16 cellular contexts compared by ENCODE assay signal in genomic region chr3:61315874-61316273, GRCh38.
DNase-seq lines count a peak whose midpoint lies in the region; FAIRE-seq and TF ChIP-seq lines count a peak whose summit lies in the region.
"Had no signal": no experiment of that assay in that cellular context is flagged by ENCODE, and none has a peak within 500 bp of the region (broad histone marks: within the 10 kb centered on the region; RNA-seq: fewer than 3 reads in every experiment).

No MANE protein-coding gene starts in this region.

- no peak overlapping the region for H2BK5ac ChIP-seq in H1 (ENCODE audit: low read depth, low read length)

- H4K5ac ChIP-seq in H1 (ENCODE audit: insufficient read length, low read depth, low read length): no peak overlapping the region

- H3K27ac Mint-ChIP-seq in mesothelial cell of epicardium (no peak overlapping the region), chondrocyte (ENCODE audit: unreplicated experiment) (no peak overlapping the region)
- H3K27ac Mint-ChIP-seq: activated B cell treated with CpG ODN at 0.5 μM for 24 hours, nephron had no signal

- no peak overlapping the region for H2BK15ac ChIP-seq in H1 (ENCODE audit: low read length)

- WGBS in H1 (ENCODE audit: extremely low coverage in 1 of 2, insufficient coverage in 1 of 2, insufficient read length in 1 of 2, insufficient replicate concordance in 2 of 2, low coverage in 1 of 2, low lambda C conversion rate in 2 of 2, missing lambda C conversion rate in 1 of 2), 2 experiments: 75% methylated on average over 3 of the region's 3 CpGs; no CpG with 5 or more reads in 1 of the 2 experiments

- no peak for TF ChIP-seq EP300 in H1 (IDR thresholded peaks at IDR 0.05; ENCODE audit: borderline replicate concordance in 1 of 2, low read depth in 2 of 2, low read length in 2 of 2)

- H3K9ac ChIP-seq in H1 (replicated peaks in 1 of 4; ENCODE audit: extremely low read depth in 1 of 4, low read depth in 3 of 4, low read length in 3 of 4): no peak overlapping the region

- POLR2A ChIA-PET in H1 (lab: Charles Lee; ENCODE audit: partially characterized antibody): interaction anchor here (0.9 kb wide), 1 partner anchor 12 kb away, joined by 3 read pairs; no protein-coding TSS in a partner anchor

- peak; percentile 20 for DNase-seq in COLO829 (ENCODE audit: low spot score)
- DNase-seq in MG63: peak; percentile 5
- DNase-seq in H1 (ENCODE audit: low read depth in 1 of 2, low spot score in 2 of 2): no peak
- peak; percentile 33 to 48 for DNase-seq in mesothelial cell of epicardium (ENCODE audit: low spot score in 2 of 2, unreplicated experiment in 2 of 2)
- DNase-seq in SK-N-DZ (ENCODE audit: low spot score): no peak
- no peak for DNase-seq in stimulated activated CD4-positive, alpha-beta T cell treated with anti-CD3 and anti-CD28 coated beads, Interleukin-2, amount 100 ng/mL, for 48 hours
- DNase-seq in NCI-H510A (lab: John Stamatoyannopoulos, UW): no peak
- DNase-seq in chondrocyte (ENCODE audit: low spot score): no peak
- DNase-seq: activated B cell treated with CpG ODN at 0.5 μM for 24 hours, C1 segment of cervical spinal cord, caudate nucleus, MM.1S, RPMI8226 had no signal

- TF ChIP-seq POLR2A in H1 (IDR thresholded peaks at IDR 0.05; ENCODE audit: control extremely low read depth in 1 of 2, low read depth in 2 of 2, low read length in 2 of 2): no peak

- no peaks in the 10 kb centered on the region for H3K79me2 ChIP-seq in H1 (ENCODE audit: control insufficient read depth in 1 of 2, insufficient read depth in 2 of 2, low read length in 2 of 2)

- H3K9me3 ChIP-seq in MG63: no peaks in the 10 kb centered on the region
- no peaks in the 10 kb centered on the region for H3K9me3 ChIP-seq in H1 (ENCODE audit: insufficient read depth in 2 of 2, low read depth in 1 of 2, low read length in 1 of 2)
- H3K9me3 ChIP-seq: esophagus muscularis mucosa had no signal

- H3K4me3 Mint-ChIP-seq in mesothelial cell of epicardium (no peak overlapping the region), chondrocyte (ENCODE audit: unreplicated experiment) (no peak overlapping the region)
- H3K4me3 Mint-ChIP-seq: activated B cell treated with CpG ODN at 0.5 μM for 24 hours, nephron had no signal

- H3K23ac ChIP-seq in H1 (ENCODE audit: insufficient read length): no peak overlapping the region

- no peaks in the 10 kb centered on the region for H3K4me1 ChIP-seq in H1 (replicated peaks in 1 of 4; ENCODE audit: control insufficient read depth in 3 of 4, insufficient read depth in 4 of 4, low read length in 3 of 4)
- H3K4me1 ChIP-seq: esophagus muscularis mucosa had no signal

- H3K9me3 Mint-ChIP-seq in mesothelial cell of epicardium (no peaks in the 10 kb centered on the region), chondrocyte (ENCODE audit: low read depth) (no peaks in the 10 kb centered on the region)
- H3K9me3 Mint-ChIP-seq: activated B cell treated with CpG ODN at 0.5 μM for 24 hours, nephron had no signal

- no peaks in the 10 kb centered on the region for H4K20me1 ChIP-seq in H1 (replicated peaks in 1 of 2; ENCODE audit: control insufficient read depth in 1 of 2, insufficient read depth in 2 of 2, low read length in 2 of 2)

- H3K4me1 Mint-ChIP-seq in mesothelial cell of epicardium: no peaks in the 10 kb centered on the region
- no peaks in the 10 kb centered on the region for H3K4me1 Mint-ChIP-seq in chondrocyte (ENCODE audit: low read depth)
- H3K4me1 Mint-ChIP-seq: activated B cell treated with CpG ODN at 0.5 μM for 24 hours, nephron had no signal

- no peaks in the 10 kb centered on the region for H3K79me1 ChIP-seq in H1 (ENCODE audit: low read depth, low read length)

- H3K23me2 ChIP-seq in H1 (ENCODE audit: low read depth, low read length): no peaks in the 10 kb centered on the region

- H3K36me3 Mint-ChIP-seq in mesothelial cell of epicardium: no peaks in the 10 kb centered on the region
- no peaks in the 10 kb centered on the region for H3K36me3 Mint-ChIP-seq in chondrocyte (ENCODE audit: low read depth)

- H3K4me3 ChIP-seq in MG63: no peak overlapping the region
- no peak overlapping the region for H3K4me3 ChIP-seq in H1 (ENCODE audit: extremely low read depth in 1 of 4, insufficient read depth in 2 of 4, low read depth in 3 of 4, low read length in 4 of 4)
- H3K4me3 ChIP-seq: esophagus muscularis mucosa had no signal

- no peaks in the 10 kb centered on the region for H3K27me3 ChIP-seq in MG63
- no peaks in the 10 kb centered on the region for H3K27me3 ChIP-seq in H1 (replicated peaks in 1 of 4; ENCODE audit: control insufficient read depth in 3 of 4, extremely low read depth in 1 of 4, insufficient read depth in 3 of 4, low read length in 3 of 4)
- H3K27me3 ChIP-seq: esophagus muscularis mucosa had no signal

- no peak overlapping the region for H2BK12ac ChIP-seq in H1 (ENCODE audit: low read depth, low read length)

- no peak overlapping the region for H3K14ac ChIP-seq in H1 (ENCODE audit: insufficient read length)

- H2AK5ac ChIP-seq in H1 (ENCODE audit: low read depth, low read length): no peak overlapping the region

- FAIRE-seq in H1 (lab: Jason Lieb, UNC): peak; percentile 63

- H3K27me3 Mint-ChIP-seq in mesothelial cell of epicardium (ENCODE audit: low read depth) (peaks cover 60% of the 10 kb centered on the region), chondrocyte (ENCODE audit: low read depth) (peaks cover 50% of the 10 kb centered on the region)

- no peak overlapping the region for H3K27ac ChIP-seq in H1 (ENCODE audit: low read depth, low read length)
- H3K27ac ChIP-seq: esophagus muscularis mucosa, HL-60 had no signal

- H4K8ac ChIP-seq in H1 (ENCODE audit: extremely low read depth, insufficient read depth, low read length): no peak overlapping the region

- CTCF ChIA-PET in H1 (lab: Charles Lee; ENCODE audit: partially characterized antibody): interaction anchor here (0.6 to 1.0 kb wide), 3 partner anchors 9 to 54 kb away, joined by 3 read pairs; no protein-coding TSS in a partner anchor

- no peak overlapping the region for H2BK20ac ChIP-seq in H1 (ENCODE audit: low read length)

- H3K4ac ChIP-seq in H1 (replicated peaks; ENCODE audit: insufficient read length, low read depth, low read length): no peak overlapping the region

- H3K36me3 ChIP-seq in MG63 (no peaks in the 10 kb centered on the region), H1 (ENCODE audit: control insufficient read depth in 2 of 4, insufficient read depth in 4 of 4, low read length in 3 of 4) (no peaks in the 10 kb centered on the region)
- H3K36me3 ChIP-seq: esophagus muscularis mucosa had no signal

- no peak overlapping the region for H3K18ac ChIP-seq in H1 (ENCODE audit: extremely low read depth, low read length)

- no peak overlapping the region for H3K4me2 ChIP-seq in H1 (ENCODE audit: insufficient read depth in 1 of 2, low read depth in 2 of 2, low read length in 2 of 2)

- TF ChIP-seq CTCF in H1 (IDR thresholded peaks at IDR 0.05; ENCODE audit: control extremely low read depth in 1 of 3, insufficient read depth in 1 of 3, low read depth in 1 of 3, low read length in 3 of 3) (no peak), mesothelial cell of epicardium (IDR thresholded peaks at IDR 0.05; ENCODE audit: unreplicated experiment) (no peak), chondrocyte (IDR thresholded peaks at IDR 0.05) (no peak)

- no peak overlapping the region for H4K91ac ChIP-seq in H1 (replicated peaks; ENCODE audit: insufficient read length, low read length)

- no peak overlapping the region for H2AFZ ChIP-seq in H1 (ENCODE audit: low read length)

- H2BK120ac ChIP-seq in H1 (replicated peaks; ENCODE audit: low read depth, low read length): no peak overlapping the region

- peak in 1 of 2 experiments; percentile 26; a peak in 2 of 4 replicates for TF ChIP-seq RAD21 in H1 (IDR thresholded peaks at IDR 0.05 in 1 of 2, conservative IDR thresholded peaks at IDR 0.05 in 1 of 2; ENCODE audit: low read depth in 2 of 2, low read length in 2 of 2)

- no peak overlapping the region for H3K56ac ChIP-seq in H1 (replicated peaks; ENCODE audit: insufficient read length, low read depth, low read length)

TF ChIP-seq in H1, 55 proteins besides CTCF, POLR2A, EP300 and RAD21:
- TF ChIP-seq RNF2 (IDR thresholded peaks at IDR 0.05; ENCODE audit: borderline replicate concordance, low read depth, low read length, missing control alignments, poor library complexity, severe bottlenecking) (no peak), SAP30 (IDR thresholded peaks at IDR 0.05; ENCODE audit: insufficient read depth, insufficient replicate concordance, low read length) (peak; percentile 94), CEBPB (IDR thresholded peaks at IDR 0.05; ENCODE audit: low read depth, low read length) (no peak), CBX8 (IDR thresholded peaks at IDR 0.05; ENCODE audit: borderline replicate concordance, low read depth, low read length) (no peak), EGR1 (IDR thresholded peaks at IDR 0.05; ENCODE audit: borderline replicate concordance, low read depth, low read length) (no peak), SIN3A (conservative IDR thresholded peaks at IDR 0.05 in 1 of 2, IDR thresholded peaks at IDR 0.05 in 1 of 2; ENCODE audit: low read depth in 1 of 2, low read length in 2 of 2) (peak; percentile 99 to 100), SRF (IDR thresholded peaks at IDR 0.05; ENCODE audit: low read depth, low read length) (no peak), SIRT6 (IDR thresholded peaks at IDR 0.05; ENCODE audit: low read length) (no peak), MAX (IDR thresholded peaks at IDR 0.05) (0 out of 2 replicates have a peak, but pooled peaks have one; percentile 22), HDAC2 (IDR thresholded peaks at IDR 0.05; ENCODE audit: borderline replicate concordance in 1 of 2, low read depth in 2 of 2, low read length in 2 of 2) (peak; percentile 51 to 85; a peak in 2 of 4 replicates)

Comparison
In these comparisons a context has a peak if more than half of its experiments do, and no peak if none do; other contexts are left out.
1. DNase-seq: peak in COLO829 (single experiment), MG63 (single experiment) and mesothelial cell of epicardium (2 of 2); none in H1 (0 of 2), SK-N-DZ (single experiment), stimulated activated CD4-positive, alpha-beta T cell treated with anti-CD3 and anti-CD28 coated beads, Interleukin-2, amount 100 ng/mL, for 48 hours (0 of 2), NCI-H510A (single experiment) and chondrocyte (single experiment).